11 cellular contexts compared by ENCODE assay signal in genomic region chr20:41154436-41155176, GRCh38. TPM values are rescaled to one million over a fixed set of nuclear protein-coding genes. Genes with fewer than 3 reads are reported as not detected.
DNase-seq lines count a peak whose midpoint lies in the region; ATAC-seq and TF ChIP-seq lines count a peak whose summit lies in the region.
"Had no signal": no experiment of that assay in that cellular context is flagged by ENCODE, and none has a peak within 500 bp of the region (broad histone marks: within the 10 kb centered on the region; RNA-seq: fewer than 3 reads in every experiment).

No MANE protein-coding gene starts in this region.

- no peak for DNase-seq in breast epithelium (ENCODE audit: low spot score in 2 of 2)
- DNase-seq in mammary epithelial cell: no peak
- no peak for DNase-seq in brain microvascular endothelial cell
- DNase-seq in naive thymus-derived CD4-positive, alpha-beta T cell: no peak
- no peak for DNase-seq in vagina (ENCODE audit: extremely low spot score in 2 of 2)
- DNase-seq in NCI-H524 (lab: John Stamatoyannopoulos, UW): no peak
- DNase-seq: kidney; NCI-H1417; NK-92 treated with Interleukin-12 subunit alpha and Interleukin-12 subunit beta, amount 100 ng/mL, for 24 hours had no signal

- ATAC-seq in naive thymus-derived CD4-positive, alpha-beta T cell: no peak
- no peak for ATAC-seq in HG02884 (IDR thresholded peaks at IDR 0.05; ENCODE audit: unreplicated experiment)
- ATAC-seq in HG03442 (IDR thresholded peaks at IDR 0.05; ENCODE audit: unreplicated experiment): no peak

- H3K27ac ChIP-seq in breast epithelium (peak overlapping the region; percentile 24 to 61), mammary epithelial cell (ENCODE audit: insufficient read depth, low read depth, low read length) (no peak overlapping the region), brain microvascular endothelial cell (no peak overlapping the region), vagina (peak overlapping the region; percentile 14)
- H3K27ac ChIP-seq in naive thymus-derived CD4-positive, alpha-beta T cell (ENCODE audit: low read depth, low read length): peak overlapping the region; percentile 82

- 51% methylated on average over 6 of the region's 8 CpGs for WGBS in mammary epithelial cell (ENCODE audit: low coverage, missing lambda C conversion rate)

- H3K9me3 ChIP-seq in breast epithelium (no peaks in the 10 kb centered on the region), mammary epithelial cell (replicated peaks; ENCODE audit: insufficient read depth, low read length) (no peaks in the 10 kb centered on the region), vagina (no peaks in the 10 kb centered on the region)
- no peaks in the 10 kb centered on the region for H3K9me3 ChIP-seq in naive thymus-derived CD4-positive, alpha-beta T cell (ENCODE audit: control insufficient read depth in 2 of 3, low read length in 3 of 3)

- H3K27me3 ChIP-seq in breast epithelium (no peaks in the 10 kb centered on the region), mammary epithelial cell (ENCODE audit: insufficient read depth, low read length) (no peaks in the 10 kb centered on the region), brain microvascular endothelial cell (replicated peaks) (no peaks in the 10 kb centered on the region), vagina (no peaks in the 10 kb centered on the region)
- H3K27me3 ChIP-seq in naive thymus-derived CD4-positive, alpha-beta T cell (ENCODE audit: control insufficient read depth in 2 of 2, insufficient read depth in 2 of 2, low read length in 2 of 2): no peaks in the 10 kb centered on the region

- intact Hi-C loops in breast epithelium (cut with DNase I; ENCODE audit: low total_unique reads) (no loop called here), mammary epithelial cell (cut with micrococcal nuclease) (no loop called here), vagina (cut with DNase I) (no loop called here)
- intact Hi-C loops in naive thymus-derived CD4-positive, alpha-beta T cell (cut with micrococcal nuclease): loop anchor here (5.0 to 10.0 kb wide), 3 partner anchors 163 to 538 kb away; partner anchors contain the start of gene ZHX3 (in 2 of the 2)

- no peaks in the 10 kb centered on the region for H3K36me3 ChIP-seq in breast epithelium
- H3K36me3 ChIP-seq in mammary epithelial cell (ENCODE audit: insufficient read depth, low read length): peaks cover 3% of the 10 kb centered on the region
- H3K36me3 ChIP-seq in brain microvascular endothelial cell (replicated peaks): peaks cover under 1% of the 10 kb centered on the region
- no peaks in the 10 kb centered on the region for H3K36me3 ChIP-seq in naive thymus-derived CD4-positive, alpha-beta T cell (ENCODE audit: control insufficient read depth in 2 of 3, insufficient read depth in 3 of 3, low read length in 3 of 3)
- H3K36me3 ChIP-seq in vagina: peaks cover 0 to 3% of the 10 kb centered on the region in 2 donors

- H3K36me3 Mint-ChIP-seq in naive thymus-derived CD4-positive, alpha-beta T cell: peaks cover under 1 to 47% (median 5%) of the 10 kb centered on the region in 5 donors

- H3K79me2 ChIP-seq in mammary epithelial cell (ENCODE audit: insufficient read depth, low read length): peaks cover 100% of the 10 kb centered on the region

- POLR2A ChIA-PET in naive thymus-derived CD4-positive, alpha-beta T cell (lab: Charles Lee): interaction anchor here (4.8 to 30.3 kb wide), 2 partner anchors 12 to 14 kb away, joined by 19 to 604 read pairs; partner anchors contain the start of gene PLCG1

- H3K4me3 ChIP-seq in breast epithelium (no peak overlapping the region), mammary epithelial cell (replicated peaks in 1 of 3; ENCODE audit: insufficient read depth in 1 of 3, low read depth in 2 of 3, low read length in 3 of 3) (no peak overlapping the region), brain microvascular endothelial cell (ENCODE audit: low read depth, low read length) (no peak overlapping the region), vagina (no peak overlapping the region)
- peak overlapping the region; percentile 22 for H3K4me3 ChIP-seq in naive thymus-derived CD4-positive, alpha-beta T cell (ENCODE audit: low read length)

- dilution Hi-C loops in mammary epithelial cell (cut with HindIII; ENCODE audit: low sequenced_read_pairs): no loop called here

- peak overlapping the region; percentile 90 to 100 (median 97) for H3K27ac Mint-ChIP-seq in naive thymus-derived CD4-positive, alpha-beta T cell

- H3K4me2 ChIP-seq in mammary epithelial cell (ENCODE audit: insufficient read depth, low read depth, low read length): no peak overlapping the region

- H3K9ac ChIP-seq in mammary epithelial cell (ENCODE audit: insufficient read depth, low read length): no peak overlapping the region

- in situ Hi-C loops in mammary epithelial cell (cut with MboI; ENCODE audit: low sequenced_read_pairs in 2 of 2) (no loop called here), brain microvascular endothelial cell (cut with HindIII; ENCODE audit: low pct_ligation_motif_present, low sequenced_read_pairs) (no loop called here)

- CTCF ChIA-PET in mammary epithelial cell (lab: Charles Lee; ENCODE audit: low non-redundant PET): no interaction called here
- CTCF ChIA-PET in naive thymus-derived CD4-positive, alpha-beta T cell (lab: Charles Lee): interaction anchor here (2.0 to 13.2 kb wide), 2 partner anchors 14 to 18 kb away, joined by 7 to 236 read pairs; partner anchors contain the start of gene PLCG1

- BruUV-seq in mammary epithelial cell (replicated peaks; lab: Mats Ljungman, UMichigan): no TSS peak

- peak overlapping the region; percentile 63 to 96 (median 83) for H3K4me3 Mint-ChIP-seq in naive thymus-derived CD4-positive, alpha-beta T cell

- TF ChIP-seq POLR2A in breast epithelium (IDR thresholded peaks at IDR 0.05): no peak
- TF ChIP-seq POLR2A in vagina (IDR thresholded peaks at IDR 0.05): no peak

- peaks cover 79 to 100% (median 96%) of the 10 kb centered on the region in 7 donors for H3K4me1 Mint-ChIP-seq in naive thymus-derived CD4-positive, alpha-beta T cell

- H2AFZ ChIP-seq in mammary epithelial cell (ENCODE audit: low read depth, low read length): no peak overlapping the region

- TF ChIP-seq CTCF in breast epithelium (IDR thresholded peaks at IDR 0.05) (no peak), mammary epithelial cell (conservative IDR thresholded peaks at IDR 0.05 in 1 of 2, IDR thresholded peaks at IDR 0.05 in 1 of 2; ENCODE audit: extremely low read depth in 1 of 2, insufficient read depth in 1 of 2, low read depth in 1 of 2, low read length in 2 of 2) (no peak), brain microvascular endothelial cell (IDR thresholded peaks at IDR 0.05; ENCODE audit: low read depth, low read length, missing control alignments) (peak; percentile 13), vagina (IDR thresholded peaks at IDR 0.05) (no peak)

- H3K4me1 ChIP-seq in breast epithelium (peaks cover 5 to 13% of the 10 kb centered on the region in 2 donors), mammary epithelial cell (ENCODE audit: insufficient read depth, low read length) (peaks cover 36% of the 10 kb centered on the region), vagina (peaks cover 100% of the 10 kb centered on the region)
- peaks cover 96 to 98% of the 10 kb centered on the region in 2 donors for H3K4me1 ChIP-seq in naive thymus-derived CD4-positive, alpha-beta T cell (ENCODE audit: control insufficient read depth in 2 of 2, insufficient read depth in 2 of 2, low read length in 2 of 2)

- peaks cover 0 to 5% (median 0%) of the 10 kb centered on the region in 11 donors for H3K9me3 Mint-ChIP-seq in naive thymus-derived CD4-positive, alpha-beta T cell

- H3K27me3 Mint-ChIP-seq in naive thymus-derived CD4-positive, alpha-beta T cell: no peaks in the 10 kb centered on the region

- H4K20me1 ChIP-seq in mammary epithelial cell (ENCODE audit: insufficient read depth, low read length): no peaks in the 10 kb centered on the region

RNA-seq across cellular contexts. Expression of gene PLCG1, which starts 17.3 kb away (rescaled TPM):
- total RNA-seq in breast epithelium (100 to 1,000 TPM in 1 of 3 donors, 10 to 100 TPM in 2; 88.5 to 132 (median 92.3) TPM), mammary epithelial cell (10 to 100 TPM; 74.3 to 75.8 TPM), vagina (138 TPM)
- 34.9 TPM for polyA plus RNA-seq in mammary epithelial cell
- polyA minus RNA-seq in mammary epithelial cell: 170 TPM
- 100 to 1,000 TPM; 343 to 559 (median 418) TPM for total RNA-seq in naive thymus-derived CD4-positive, alpha-beta T cell
- polyA plus RNA-seq in naive thymus-derived CD4-positive, alpha-beta T cell: 100 to 1,000 TPM in 1 of 2 donors, 10 to 100 TPM in 1; 36.9 to 105 TPM

Comparison
In these comparisons a context has a peak if more than half of its experiments do, and no peak if none do; other contexts are left out.
1. H3K27ac ChIP-seq: peak in breast epithelium (2 of 2), naive thymus-derived CD4-positive, alpha-beta T cell (single experiment) and vagina (single experiment); none in mammary epithelial cell (single experiment) and brain microvascular endothelial cell (single experiment).
2. intact Hi-C loops: an anchor here in naive thymus-derived CD4-positive, alpha-beta T cell (5.0 to 10.0 kb wide); none called in breast epithelium, mammary epithelial cell and vagina.